18 cellular contexts compared by ENCODE assay signal in the genomic region with DNA sequence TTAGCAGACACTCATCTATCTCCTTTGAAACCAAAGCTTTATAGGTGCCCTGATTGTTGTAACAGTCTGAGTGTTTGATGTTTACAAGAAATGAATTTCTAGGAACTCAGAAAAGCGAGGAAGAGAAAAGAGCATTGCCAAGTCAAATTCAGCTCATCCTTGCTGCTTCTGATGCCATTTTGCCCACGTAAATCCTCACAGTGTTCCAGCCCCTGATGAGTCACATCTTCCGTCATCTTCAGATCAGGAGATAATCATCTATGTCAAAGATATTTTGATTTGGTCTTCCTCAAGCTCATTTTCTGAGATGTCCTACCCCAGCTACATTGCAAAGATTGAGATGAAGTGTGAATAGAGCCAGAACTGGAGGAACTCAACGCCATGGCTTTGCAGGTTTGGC.
"Had no signal": no experiment of that assay in that cellular context is flagged by ENCODE, and none has a peak within 500 bp of the region (broad histone marks: within the 10 kb centered on the region; RNA-seq: fewer than 3 reads in every experiment).

No MANE protein-coding gene starts in this region.

- H3K36me3 Mint-ChIP-seq: mesothelial cell of epicardium, natural killer cell had no signal

- H3K4me3 Mint-ChIP-seq: mesothelial cell of epicardium, natural killer cell, neural crest cell had no signal

- H2AFZ ChIP-seq: hepatocyte had no signal

- H3K4me3 ChIP-seq: colonic mucosa, hepatocyte, ovary, right atrium auricular region had no signal

- H3K27me3 ChIP-seq: colonic mucosa, hepatocyte, ovary, right atrium auricular region had no signal

- H3K4me2 ChIP-seq: hepatocyte had no signal

- H3K36me3 ChIP-seq: colonic mucosa, ovary, right atrium auricular region had no signal

- H3K4me1 Mint-ChIP-seq: mesothelial cell of epicardium, natural killer cell, neural crest cell had no signal

- H3K9me3 Mint-ChIP-seq: mesothelial cell of epicardium, neural crest cell had no signal

- FAIRE-seq: endothelial cell of umbilical vein, small intestine, urothelium cell line had no signal

- DNase-seq: colonic mucosa; dermis blood vessel endothelial cell; foreskin keratinocyte; head of caudate nucleus; left colon; left ventricle myocardium superior; natural killer cell; ovary; small intestine; stimulated activated CD4-positive, alpha-beta T cell treated with anti-CD3 and anti-CD28 coated beads, Interleukin-12 subunit alpha, Interleukin-12 subunit beta, amount 100 ng/mL, for 4 hours; stimulated activated CD4-positive, alpha-beta T cell treated with anti-CD3 and anti-CD28 coated beads, Interleukin-2, amount 100 ng/mL, for 48 hours; stimulated activated naive CD4-positive, alpha-beta T cell treated with Interleukin-2 at 50 U/mL for 16 hours had no signal

- ATAC-seq: foreskin keratinocyte, left colon, left ventricle myocardium superior, natural killer cell had no signal

- H3K27ac Mint-ChIP-seq: mesothelial cell of epicardium, natural killer cell had no signal

- H3K79me2 ChIP-seq: hepatocyte had no signal

- H3K27ac ChIP-seq: colonic mucosa, foreskin keratinocyte, hepatocyte, ovary, right atrium auricular region had no signal

- H3K9me3 ChIP-seq: colonic mucosa, ovary, right atrium auricular region had no signal

- H3K4me1 ChIP-seq: colonic mucosa, foreskin keratinocyte, right atrium auricular region had no signal
